ENCODE assay signal across 11 cellular contexts in the genomic region with DNA sequence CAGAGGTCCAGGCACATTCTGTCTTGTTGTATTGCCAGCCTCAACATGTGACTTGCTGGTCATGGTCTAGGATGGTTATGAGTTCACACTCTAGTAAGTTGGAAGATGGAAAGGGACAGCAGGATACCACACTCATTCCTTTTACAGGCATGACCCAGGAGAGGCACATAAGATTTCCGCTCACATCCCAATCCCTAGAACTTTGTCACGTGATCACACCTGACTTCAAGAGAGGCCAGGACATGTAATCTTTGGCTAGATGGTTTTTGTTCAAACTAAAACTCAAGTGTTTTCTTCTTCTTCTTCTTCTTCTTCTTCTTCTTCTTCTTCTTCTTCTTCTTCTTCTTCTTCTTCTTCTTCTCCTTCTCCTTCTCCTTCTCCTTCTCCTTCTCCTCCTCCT. TPM values are rescaled to one million over a fixed set of nuclear protein-coding genes. Genes with fewer than 3 reads are reported as not detected.
"Had no signal": no experiment of that assay in that cellular context is flagged by ENCODE, and none has a peak within 500 bp of the region (broad histone marks: within the 10 kb centered on the region; RNA-seq: fewer than 3 reads in every experiment).

No MANE protein-coding gene starts in this region.

- H3K4me2 ChIP-seq: GM23338, KMS-11 had no signal

- H3K4me1 Mint-ChIP-seq: H9 had no signal

- H2AFZ ChIP-seq: GM23338 had no signal

- H3K9ac ChIP-seq: KMS-11 had no signal

- H3K27ac ChIP-seq: HL-60, KMS-11 had no signal

- FAIRE-seq: H1, H54 had no signal

- H3K9me3 Mint-ChIP-seq: HFFc6 had no signal

- H3K4me3 ChIP-seq: GM23338 had no signal

- H3K27ac Mint-ChIP-seq: GM23338, H9, HFFc6 had no signal

- ATAC-seq: GM23338 had no signal

- H3K4me3 Mint-ChIP-seq: GM23338, H9, HFFc6 had no signal

- DNase-seq: H9, HCEC 1CT, HFFc6, IMR-90, Karpas-422, KBM-7 had no signal

RNA-seq across cellular contexts. Expression of gene ARX, which starts 53.4 kb away (rescaled TPM):
- total RNA-seq: GM23338, H1, HFFc6, IMR-90 had no signal
- polyA plus RNA-seq: H1, IMR-90 had no signal
